In the genomic region with DNA sequence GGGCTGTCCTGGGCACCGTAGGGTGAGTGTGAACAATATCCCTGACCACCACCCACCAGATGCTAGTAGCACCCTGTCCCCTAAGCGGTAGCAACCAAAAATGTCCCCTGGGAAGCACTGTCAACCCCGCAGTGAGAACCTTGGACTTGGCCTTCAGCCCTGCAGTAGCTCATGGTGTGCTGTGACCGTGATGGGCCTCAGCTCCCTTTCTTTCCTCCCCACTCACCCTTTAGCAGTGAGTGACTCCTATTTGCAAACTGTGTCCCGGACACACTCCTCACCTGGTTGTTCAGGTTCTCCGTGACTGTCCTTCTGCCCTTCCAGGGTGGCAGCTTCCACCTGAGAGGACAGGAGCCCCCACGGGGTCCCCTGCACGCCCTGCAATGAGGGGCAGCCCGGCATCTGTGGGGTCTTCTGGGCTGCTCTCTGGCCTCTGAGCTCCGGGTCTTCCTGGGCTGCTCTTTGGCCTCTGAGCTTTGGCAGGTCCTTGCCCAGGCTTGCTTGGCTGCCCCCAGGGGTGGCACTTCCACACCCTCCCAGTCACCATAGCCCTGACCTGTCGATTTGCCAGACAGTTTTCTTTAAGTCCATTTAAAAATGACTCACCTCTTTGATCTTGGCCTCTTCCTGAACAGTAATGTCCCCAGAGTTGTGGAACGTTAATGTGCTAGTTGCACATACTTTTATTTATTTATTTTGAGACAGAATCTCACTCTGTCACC, we compare ENCODE assay signal across 11 cellular contexts. TPM values are rescaled to one million over a fixed set of nuclear protein-coding genes. Genes with fewer than 3 reads are reported as not detected.
DNase-seq lines count a peak whose midpoint lies in the region; ATAC-seq, FAIRE-seq and TF ChIP-seq lines count a peak whose summit lies in the region.
"Had no signal": no experiment of that assay in that cellular context is flagged by ENCODE, and none has a peak within 500 bp of the region (broad histone marks: within the 10 kb centered on the region; RNA-seq: fewer than 3 reads in every experiment).

No MANE protein-coding gene starts in this region.

- peaks cover 79 to 90% (median 87%) of the 10 kb centered on the region in 10 experiments for H3K4me1 ChIP-seq in BLaER1 treated with 17β-estradiol and CSF1 and Interleukin-3, amounts not matched to agents 10 nM and 100 nM
- H3K4me1 ChIP-seq in IMR-90 (ENCODE audit: control insufficient read depth, insufficient read depth, low read length) (peaks cover 36% of the 10 kb centered on the region), lower lobe of right lung (peaks cover 79% of the 10 kb centered on the region)

- H2AK9ac ChIP-seq in IMR-90 (replicated peaks; ENCODE audit: low read depth, low read length, poor library complexity), result peak overlapping the region; percentile 47

- H3K36me3 ChIP-seq in BLaER1 treated with 17β-estradiol and CSF1 and Interleukin-3, amounts not matched to agents 10 nM and 100 nM, result peaks cover 0 to 3% (median 0%) of the 10 kb centered on the region in 11 experiments; a peak in 4 of 22 replicates
- H3K36me3 ChIP-seq in IMR-90 (ENCODE audit: control insufficient read depth, insufficient read depth, low read length) (no peaks in the 10 kb centered on the region), bronchial epithelial cell (ENCODE audit: control insufficient read depth, insufficient read depth, low read length) (peaks cover 3% of the 10 kb centered on the region), lower lobe of right lung (no peaks in the 10 kb centered on the region)

- peak overlapping the region; percentile 93 to 100 (median 98) for H3K4me2 ChIP-seq in BLaER1 treated with 17β-estradiol and CSF1 and Interleukin-3, amounts not matched to agents 10 nM and 100 nM
- peak overlapping the region; percentile 7; the same call in 1 of the 2 replicates for H3K4me2 ChIP-seq in IMR-90 (ENCODE audit: low read depth, low read length)

- H2BK120ac ChIP-seq in IMR-90 (ENCODE audit: low read depth, low read length), result no peak overlapping the region

- H2BK5ac ChIP-seq in IMR-90 (ENCODE audit: low read depth, low read length, poor library complexity, severe bottlenecking), result peak overlapping the region; percentile 76

- no peak for TF ChIP-seq RAD21 in IMR-90 (IDR thresholded peaks at IDR 0.05; ENCODE audit: low read length)

- POLR2A ChIA-PET in IMR-90 (lab: Charles Lee; ENCODE audit: unreplicated experiment), result no interaction called here

- H3K27me3 ChIP-seq in BLaER1 treated with 17β-estradiol and CSF1 and Interleukin-3, amounts not matched to agents 10 nM and 100 nM, result no peaks in the 10 kb centered on the region; a peak in 1 of 22 replicates
- no peaks in the 10 kb centered on the region for H3K27me3 ChIP-seq in IMR-90 (ENCODE audit: control insufficient read depth, insufficient read depth, low read length)
- no peaks in the 10 kb centered on the region for H3K27me3 ChIP-seq in bronchial epithelial cell (ENCODE audit: control insufficient read depth, insufficient read depth, low read length)
- no peaks in the 10 kb centered on the region for H3K27me3 ChIP-seq in lower lobe of right lung (ENCODE audit: low read depth)
- H3K27me3 ChIP-seq: testis had no signal

- peak overlapping the region; percentile 66 for H3K4ac ChIP-seq in IMR-90 (ENCODE audit: low read depth, low read length)

- intact Hi-C loops in IMR-90 (cut with micrococcal nuclease) (no loop called here), lower lobe of right lung (cut with DNase I) (no loop called here)

- CTCF ChIA-PET in IMR-90 (lab: Yijun Ruan, JAX), result interaction anchor here (0.6 to 0.7 kb wide), 2 partner anchors 29 to 52 kb away, joined by 3 read pairs; no protein-coding TSS in a partner anchor

- H3K9me3 ChIP-seq in BLaER1 treated with 17β-estradiol and CSF1 and Interleukin-3, amounts not matched to agents 10 nM and 100 nM (replicated peaks in 1 of 11), result no peaks in the 10 kb centered on the region
- H3K9me3 ChIP-seq in IMR-90 (ENCODE audit: control insufficient read depth, insufficient read depth, low read length) (no peaks in the 10 kb centered on the region), lower lobe of right lung (no peaks in the 10 kb centered on the region)
- H3K9me3 ChIP-seq: testis had no signal

- H2AK5ac ChIP-seq in IMR-90 (ENCODE audit: low read depth, low read length), result peak overlapping the region; percentile 69; the same call in 1 of the 2 replicates

- no TSS peak for BruUV-seq in IMR-90 (replicated peaks; lab: Mats Ljungman, UMichigan)

- no peak overlapping the region for H2BK15ac ChIP-seq in IMR-90 (ENCODE audit: low read depth, low read length)

- H4K5ac ChIP-seq in IMR-90 (ENCODE audit: low read depth, low read length), result no peak overlapping the region

- peak overlapping the region; percentile 59; the same call in 1 of the 2 replicates for H2BK20ac ChIP-seq in IMR-90 (ENCODE audit: low read depth, low read length)

- WGBS in IMR-90 (ENCODE audit: extremely low coverage in 2 of 2, insufficient read length in 1 of 2), 2 experiments, result 86% methylated on average over 2 of the region's 12 CpGs; no CpG with 5 or more reads in 1 of the 2 experiments

- no peak overlapping the region for H2AFZ ChIP-seq in IMR-90 (replicated peaks; ENCODE audit: low read length, poor library complexity)

- no peak overlapping the region for H4K8ac ChIP-seq in IMR-90 (ENCODE audit: low read depth in 2 of 2, low read length in 2 of 2)

- in situ Hi-C loops in IMR-90 (cut with MboI; ENCODE audit: low sequenced_read_pairs), result no loop called here

- H3K14ac ChIP-seq in IMR-90 (replicated peaks; ENCODE audit: low read depth, low read length), result peak overlapping the region; percentile 78

- H4K91ac ChIP-seq in IMR-90 (ENCODE audit: insufficient read depth, low read depth, low read length), result no peak overlapping the region

- H3K27ac ChIP-seq in BLaER1 treated with 17β-estradiol and CSF1 and Interleukin-3, amounts not matched to agents 10 nM and 100 nM, result peak overlapping the region in 8 of 11 experiments; percentile 10 to 92 (median 68); a peak in 10 of 22 replicates
- H3K27ac ChIP-seq in IMR-90 (ENCODE audit: insufficient read depth, low read length) (0 out of 2 replicates have a peak overlapping the region, but pooled peaks have one; percentile 4), lower lobe of right lung (peak overlapping the region; percentile 9)
- H3K27ac ChIP-seq: testis had no signal

- H3K79me1 ChIP-seq in IMR-90 (ENCODE audit: low read depth in 1 of 2, low read length in 2 of 2), result peaks cover 5 to 77% of the 10 kb centered on the region in 2 experiments; a peak in 3 of 4 replicates

- FAIRE-seq in bronchial epithelial cell (lab: Jason Lieb, UNC) (no peak), frontal cortex (lab: Jason Lieb, UNC) (no peak)

- dilution Hi-C loops in IMR-90 (cut with HindIII; ENCODE audit: low sequenced_read_pairs, unreplicated experiment), result no loop called here

- H3K23ac ChIP-seq in IMR-90 (ENCODE audit: low read depth, low read length), result peak overlapping the region; percentile 45; the same call in 1 of the 2 replicates

- ATAC-seq in IMR-90 (ENCODE audit: low read depth) (no peak), lower lobe of right lung (no peak), GM21515 (IDR thresholded peaks at IDR 0.05; ENCODE audit: unreplicated experiment) (no peak)
- ATAC-seq: activated T-cell treated with anti-CD3 and anti-CD28 coated beads, Interleukin-2, amount 50 U/mL, for 72 hours had no signal

- H3K4me3 ChIP-seq in BLaER1 treated with 17β-estradiol and CSF1 and Interleukin-3, amounts not matched to agents 10 nM and 100 nM, result no peak overlapping the region
- H3K4me3 ChIP-seq in IMR-90 (ENCODE audit: insufficient read depth, low read depth, low read length) (no peak overlapping the region), bronchial epithelial cell (ENCODE audit: low read depth, low read length) (no peak overlapping the region), lower lobe of right lung (no peak overlapping the region)
- H3K4me3 ChIP-seq: testis had no signal

- H3K9me1 ChIP-seq in IMR-90 (ENCODE audit: insufficient read depth, low read length), result peaks cover 21% of the 10 kb centered on the region

- H3K56ac ChIP-seq in IMR-90 (ENCODE audit: extremely low read depth, insufficient read depth, low read length), result no peak overlapping the region

- TF ChIP-seq POLR2A in IMR-90 (IDR thresholded peaks at IDR 0.05; ENCODE audit: low read depth, low read length), result no peak

- H3K9ac ChIP-seq in BLaER1 treated with 17β-estradiol and CSF1 and Interleukin-3, amounts not matched to agents 10 nM and 100 nM, result peak overlapping the region; percentile 12 to 93 (median 43); a peak in 15 of 22 replicates
- no peak overlapping the region for H3K9ac ChIP-seq in IMR-90 (ENCODE audit: low read depth, low read length)

- peak overlapping the region; percentile 24; the same call in 1 of the 2 replicates for H3K18ac ChIP-seq in IMR-90 (ENCODE audit: low read depth, low read length)

- TF ChIP-seq CTCF in IMR-90 (conservative IDR thresholded peaks at IDR 0.05; ENCODE audit: low read depth, low read length), result no peak
- no peak for TF ChIP-seq CTCF in bronchial epithelial cell (IDR thresholded peaks at IDR 0.05; ENCODE audit: insufficient read depth, low read length, severe bottlenecking)
- no peak for TF ChIP-seq CTCF in lower lobe of right lung (IDR thresholded peaks at IDR 0.05)

- peaks cover 41 to 92% (median 82%) of the 10 kb centered on the region in 11 experiments for H4K20me1 ChIP-seq in BLaER1 treated with 17β-estradiol and CSF1 and Interleukin-3, amounts not matched to agents 10 nM and 100 nM
- H4K20me1 ChIP-seq in IMR-90 (ENCODE audit: insufficient read depth, low read length), result peaks cover 69% of the 10 kb centered on the region

- DNase-seq in IMR-90, result peak; percentile 69
- DNase-seq in bronchial epithelial cell (ENCODE audit: low read depth), result peak; percentile 48
- no peak for DNase-seq in lower lobe of right lung
- no peak for DNase-seq in cerebellar nuclear complex (lab: John Stamatoyannopoulos, UW)
- no peak for DNase-seq in frontal cortex (ENCODE audit: low spot score in 2 of 2)
- no peak for DNase-seq in NCI-H1105 (lab: John Stamatoyannopoulos, UW)
- DNase-seq: activated T-cell treated with anti-CD3 and anti-CD28 coated beads, Interleukin-2, amount 50 U/mL, for 72 hours; effector memory CD4-positive, alpha-beta T cell; testis had no signal

TF ChIP-seq in IMR-90, 13 proteins besides CTCF, POLR2A, EP300 and RAD21:
- TF ChIP-seq BHLHE40 (IDR thresholded peaks at IDR 0.05; ENCODE audit: low read depth, low read length) (no peak), FOS (IDR thresholded peaks at IDR 0.05; ENCODE audit: low read depth, low read length) (peak; percentile 12; the same call in 1 of the 2 replicates), CHD1 (IDR thresholded peaks at IDR 0.05; ENCODE audit: low read depth, low read length) (no peak)
TF ChIP-seq in IMR-90: peak in this region for 1.

RNA-seq across cellular contexts. Expression of gene KDM4B, which starts 3.8 kb away (rescaled TPM):
- total RNA-seq in IMR-90 (2012; rRNA removed) (5.0 TPM in 2 replicates), bronchial epithelial cell (12.6 and 12.7 TPM in 2 replicates), lower lobe of right lung (40.3 TPM), frontal cortex (24.5 TPM)
- polyA plus RNA-seq in IMR-90 (2012; rRNA removed), result 17.9 and 20.8 TPM in 2 replicates
- 9.5 and 17.5 TPM in 2 replicates for polyA plus RNA-seq in IMR-90 (2012; cell fraction: cytosol; rRNA removed)
- 37.9 and 61.0 TPM in 2 replicates for polyA plus RNA-seq in IMR-90 (2012; cell fraction: nucleus; rRNA removed; ENCODE audit: low replicate concordance)

Comparison
In these comparisons a context has a peak if more than half of its experiments do, and no peak if none do; other contexts are left out.
1. H3K27ac ChIP-seq: peak in every context shown above with its lines; median percentile 68 in BLaER1 treated with 17β-estradiol and CSF1 and Interleukin-3, amounts not matched to agents 10 nM and 100 nM; 9 in lower lobe of right lung; 4 in IMR-90.
2. DNase-seq: peak in IMR-90 (single experiment) and bronchial epithelial cell (single experiment); none in lower lobe of right lung (single experiment), cerebellar nuclear complex (0 of 2), frontal cortex (0 of 2) and NCI-H1105 (single experiment).